ENCODE assay signal across 22 cellular contexts in the genomic region with DNA sequence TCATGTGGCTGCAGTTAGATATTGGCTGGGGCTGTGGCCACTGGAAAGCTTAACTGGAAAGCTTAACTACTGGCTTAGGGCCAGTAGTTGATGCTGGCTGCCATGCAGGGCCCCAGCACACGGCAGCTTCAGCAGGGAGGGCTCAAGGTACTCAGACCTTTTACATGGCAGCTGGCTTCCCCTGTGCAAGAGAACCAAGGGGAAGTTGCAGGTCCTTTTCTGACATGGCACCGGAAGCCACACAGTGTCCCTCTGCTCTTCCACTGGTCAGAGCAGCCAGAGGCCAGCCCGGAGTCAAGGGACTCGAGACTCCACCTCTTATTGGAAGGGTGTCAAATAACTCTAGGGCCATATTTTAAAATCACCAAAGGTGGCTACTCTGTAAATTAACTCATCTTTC. TPM values are rescaled to one million over a fixed set of nuclear protein-coding genes. Genes with fewer than 3 reads are reported as not detected.
DNase-seq lines count a peak whose midpoint lies in the region; ATAC-seq, FAIRE-seq and TF ChIP-seq lines count a peak whose summit lies in the region.
"Had no signal": no experiment of that assay in that cellular context is flagged by ENCODE, and none has a peak within 500 bp of the region (broad histone marks: within the 10 kb centered on the region; RNA-seq: fewer than 3 reads in every experiment).

No MANE protein-coding gene starts in this region.

- no peak overlapping the region for H3K4me3 ChIP-seq in heart left ventricle
- no peak overlapping the region for H3K4me3 ChIP-seq in right cardiac atrium (ENCODE audit: low read length)
- no peak overlapping the region for H3K4me3 ChIP-seq in small intestine (ENCODE audit: low read depth in 1 of 2, low read length in 2 of 2)
- H3K4me3 ChIP-seq: BLaER1, SJCRH30 had no signal

- ATAC-seq in heart left ventricle = peak in 3 of 4 donors; percentile 61 to 68 (median 65)
- no peak for ATAC-seq in right cardiac atrium
- no peak for ATAC-seq in effector memory CD8-positive, alpha-beta T cell (replicated peaks)

- peak overlapping the region; percentile 29 to 69 for H3K27ac Mint-ChIP-seq in effector memory CD8-positive, alpha-beta T cell

- no peaks in the 10 kb centered on the region for H3K36me3 ChIP-seq in heart left ventricle
- no peaks in the 10 kb centered on the region for H3K36me3 ChIP-seq in small intestine (ENCODE audit: control insufficient read depth in 2 of 2, insufficient read depth in 2 of 2, low read length in 2 of 2)
- H3K36me3 ChIP-seq: BLaER1, SJCRH30 had no signal

- H3K27me3 ChIP-seq in heart left ventricle (no peaks in the 10 kb centered on the region), right cardiac atrium (ENCODE audit: control insufficient read depth, insufficient read depth) (no peaks in the 10 kb centered on the region), small intestine (ENCODE audit: control insufficient read depth in 2 of 2, insufficient read depth in 2 of 2, low read length in 2 of 2) (no peaks in the 10 kb centered on the region)
- H3K27me3 ChIP-seq: BLaER1, SJCRH30 had no signal

- no peak for TF ChIP-seq POLR2A in heart left ventricle (IDR thresholded peaks at IDR 0.05)
- TF ChIP-seq POLR2A in erythroblast (IDR thresholded peaks at IDR 0.05; ENCODE audit: low read length) = no peak

- peaks cover 15% of the 10 kb centered on the region for H3K36me3 Mint-ChIP-seq in effector memory CD8-positive, alpha-beta T cell (ENCODE audit: insufficient read depth)

- TF ChIP-seq CTCF in heart left ventricle (IDR thresholded peaks at IDR 0.05) = no peak

- H3K4me1 ChIP-seq in heart left ventricle (peaks cover 0 to 15% (median 0%) of the 10 kb centered on the region in 12 donors), right cardiac atrium (ENCODE audit: control insufficient read depth, insufficient read depth, low read length) (no peaks in the 10 kb centered on the region), small intestine (ENCODE audit: control insufficient read depth in 2 of 2, insufficient read depth in 1 of 2, low read depth in 1 of 2, low read length in 1 of 2) (peaks cover 0 to 6% of the 10 kb centered on the region in 2 donors)
- H3K4me1 ChIP-seq: Caco-2 had no signal

- no peak overlapping the region for H3K4me3 Mint-ChIP-seq in effector memory CD8-positive, alpha-beta T cell

- H3K9me3 ChIP-seq in heart left ventricle = no peaks in the 10 kb centered on the region
- H3K9me3 ChIP-seq in right cardiac atrium (ENCODE audit: control insufficient read depth, low read length) = no peaks in the 10 kb centered on the region
- no peaks in the 10 kb centered on the region for H3K9me3 ChIP-seq in small intestine (ENCODE audit: control insufficient read depth, low read depth)
- H3K9me3 ChIP-seq: BLaER1, Caco-2, SJCRH30 had no signal

- H3K27ac ChIP-seq in heart left ventricle = no peak overlapping the region
- no peak overlapping the region for H3K27ac ChIP-seq in right cardiac atrium (ENCODE audit: low read length)
- H3K27ac ChIP-seq in small intestine (ENCODE audit: low read depth in 1 of 2, low read length in 1 of 2) = peak overlapping the region; percentile 67 to 68
- H3K27ac ChIP-seq: 22Rv1, BLaER1, KMS-11, SJCRH30 had no signal

- no peaks in the 10 kb centered on the region for H3K9me3 Mint-ChIP-seq in effector memory CD8-positive, alpha-beta T cell

- DNase-seq in DMS 273 (lab: John Stamatoyannopoulos, UW; ENCODE audit: unreplicated experiment) = peak; percentile 22
- no peak for DNase-seq in DMS 273 treated with DMSO at 0.1 percent for 48 hours (lab: John Stamatoyannopoulos, UW)
- DNase-seq in heart left ventricle = no peak
- no peak for DNase-seq in right cardiac atrium
- DNase-seq in effector memory CD8-positive, alpha-beta T cell = no peak
- no peak for DNase-seq in small intestine
- no peak for DNase-seq in erythroblast (lab: John Stamatoyannopoulos, UW)
- DNase-seq in EL = no peak
- DNase-seq: ACHN; Caco-2; CD4-positive, alpha-beta memory T cell; GF-D8; IMR-90; NCI-H1694; NCI-H2081; NCI-H526; NK-92 treated with Interleukin-12 subunit alpha and Interleukin-12 subunit beta, amount 100 ng/mL, for 24 hours had no signal

- no peak for FAIRE-seq in small intestine (lab: Jason Lieb, UNC)
- FAIRE-seq: H54 had no signal

- no peaks in the 10 kb centered on the region for H3K27me3 Mint-ChIP-seq in effector memory CD8-positive, alpha-beta T cell
- H3K27me3 Mint-ChIP-seq: CD4-positive, alpha-beta memory T cell had no signal

- WGBS in heart left ventricle, 4 donors = 65 to 74% (median 71%) methylated on average over 4 of the region's 4 CpGs
- 72% methylated on average over 4 of the region's 4 CpGs for WGBS in right cardiac atrium
- 62 to 83% (median 74%) methylated on average over 4 of the region's 4 CpGs for WGBS in small intestine, 3 donors

- H3K4me1 Mint-ChIP-seq in effector memory CD8-positive, alpha-beta T cell (ENCODE audit: low read depth in 2 of 2) = peaks cover 47 to 64% of the 10 kb centered on the region in 2 donors

- intact Hi-C loops in heart left ventricle (cut with DNase I) (no loop called here), right cardiac atrium (cut with DNase I) (no loop called here)

RNA-seq across cellular contexts. Expression of a gene that starts 24.5 kb away (rescaled TPM):
- total RNA-seq in heart left ventricle = not detected
- under 1 TPM in 1 of 2 donors, not detected in 1; 0.03 TPM for polyA plus RNA-seq in heart left ventricle
- total RNA-seq in right cardiac atrium = not detected
- polyA plus RNA-seq in right cardiac atrium = not detected
- 1 to 10 TPM in 2 of 3 donors, under 1 TPM in 1; 0.22 to 2.7 (median 1.1) TPM for polyA plus RNA-seq in small intestine
- total RNA-seq: Caco-2, IMR-90, SJCRH30 had no signal
- polyA plus RNA-seq: IMR-90 had no signal

RNA-seq across cellular contexts. Expression of a gene that starts 32.4 kb away (rescaled TPM):
- total RNA-seq in heart left ventricle (1 to 10 TPM in 2 of 9 donors, under 1 TPM in 4, not detected in 3; 0.20 to 2.1 (median 0.32) TPM), right cardiac atrium (under 1 TPM in 3 of 4 donors, not detected in 1; 0.33 to 0.53 (median 0.46) TPM)
- polyA plus RNA-seq in heart left ventricle (under 1 TPM; 0.19 to 0.28 TPM), right cardiac atrium (0.18 TPM), small intestine (1 to 10 TPM in 2 of 3 donors, under 1 TPM in 1; 0.45 to 2.7 (median 2.2) TPM)
- total RNA-seq: Caco-2, IMR-90, SJCRH30 had no signal
- polyA plus RNA-seq: IMR-90 had no signal

Comparison
In these comparisons a context has a peak if more than half of its experiments do, and no peak if none do; other contexts are left out.
1. ATAC-seq: peak in heart left ventricle (3 of 4); none in right cardiac atrium (0 of 2) and effector memory CD8-positive, alpha-beta T cell (single experiment).
2. H3K27ac ChIP-seq: peak in small intestine (2 of 2); none in heart left ventricle (0 of 12) and right cardiac atrium (single experiment).